In the genomic region with DNA sequence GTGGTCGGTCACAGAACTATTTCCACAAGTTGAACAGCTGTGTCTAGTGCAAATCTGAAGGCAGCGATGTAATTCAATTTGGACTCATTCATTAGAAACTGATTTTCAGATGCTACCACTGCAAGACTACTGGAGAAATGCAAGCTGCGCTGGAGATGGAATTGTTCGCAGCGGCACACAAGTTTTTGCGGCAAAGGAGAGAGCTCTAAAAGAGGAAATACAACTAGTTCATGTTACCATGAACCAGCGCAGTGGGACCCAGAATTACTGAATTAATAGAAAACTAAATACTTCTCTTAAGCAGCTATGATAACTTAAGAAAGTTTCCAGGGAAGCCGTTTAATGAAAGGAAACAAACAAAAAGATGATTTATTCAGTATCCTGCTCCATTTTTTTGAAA, we compare ENCODE assay signal across 8 cellular contexts. TPM values are rescaled to one million over a fixed set of nuclear protein-coding genes. Genes with fewer than 3 reads are reported as not detected.
DNase-seq lines count a peak whose midpoint lies in the region; ATAC-seq and TF ChIP-seq lines count a peak whose summit lies in the region.

No MANE protein-coding gene starts in this region.

- peaks cover 6 to 14% of the 10 kb centered on the region in 2 donors for H3K36me3 Mint-ChIP-seq in activated T-cell treated with anti-CD3 and anti-CD28 coated beads, Interleukin-2, amount 50 U/mL, for 72 hours (ENCODE audit: insufficient read depth in 2 of 2)
- peaks cover 30% of the 10 kb centered on the region for H3K36me3 Mint-ChIP-seq in activated CD8-positive, alpha-beta T cell treated with anti-CD3 and anti-CD28 coated beads, Interleukin-2, amount 10 ng/mL, durations not matched to agents 7 days and 5 days (ENCODE audit: low read depth)

- H3K27ac ChIP-seq in tibial nerve: no peak overlapping the region

- TF ChIP-seq CTCF in kidney epithelial cell (IDR thresholded peaks at IDR 0.05; ENCODE audit: insufficient read depth, low read length, poor library complexity, severe bottlenecking) (no peak), tibial nerve (IDR thresholded peaks at IDR 0.05) (no peak)

- H3K4me3 ChIP-seq in kidney epithelial cell (ENCODE audit: low read depth, low read length) (peak overlapping the region; percentile 89), tibial nerve (peak overlapping the region in 3 of 4 donors; percentile 79 to 91 (median 84))

- peaks cover 0 to 59% (median 49%) of the 10 kb centered on the region in 4 donors for H3K4me1 ChIP-seq in tibial nerve

- POLR2A ChIA-PET in activated CD8-positive, alpha-beta T cell treated with anti-CD3 and anti-CD28 coated beads, Interleukin-2, amount 10 ng/mL, durations not matched to agents 7 days and 5 days (lab: Charles Lee): interaction anchor here (0.7 to 1.1 kb wide), 2 partner anchors 42 to 84 kb away, joined by 3 to 4 read pairs; no protein-coding TSS in a partner anchor

- TF ChIP-seq EP300 in tibial nerve (IDR thresholded peaks at IDR 0.05): no peak

- no peaks in the 10 kb centered on the region for H3K9me3 Mint-ChIP-seq in activated T-cell treated with anti-CD3 and anti-CD28 coated beads, Interleukin-2, amount 50 U/mL, for 72 hours
- H3K9me3 Mint-ChIP-seq in activated CD8-positive, alpha-beta T cell treated with anti-CD3 and anti-CD28 coated beads, Interleukin-2, amount 10 ng/mL, durations not matched to agents 7 days and 5 days (ENCODE audit: insufficient read depth): no peaks in the 10 kb centered on the region

- H3K4me3 Mint-ChIP-seq in activated T-cell treated with anti-CD3 and anti-CD28 coated beads, Interleukin-2, amount 50 U/mL, for 72 hours: peak overlapping the region; percentile 90
- H3K4me3 Mint-ChIP-seq in activated CD8-positive, alpha-beta T cell treated with anti-CD3 and anti-CD28 coated beads, Interleukin-2, amount 10 ng/mL, durations not matched to agents 7 days and 5 days: peak overlapping the region; percentile 89

- CTCF ChIA-PET in activated CD8-positive, alpha-beta T cell treated with anti-CD3 and anti-CD28 coated beads, Interleukin-2, amount 10 ng/mL, durations not matched to agents 7 days and 5 days (lab: Charles Lee): interaction anchor here (0.7 to 4.0 kb wide), 10 partner anchors 11 to 375 kb away, joined by 3 to 18 read pairs (median 3); no protein-coding TSS in a partner anchor

- no peak for ATAC-seq in activated T-cell treated with anti-CD3 and anti-CD28 coated beads, Interleukin-2, amount 50 U/mL, for 72 hours (replicated peaks in 1 of 2)
- ATAC-seq in activated CD8-positive, alpha-beta T cell treated with anti-CD3 and anti-CD28 coated beads, Interleukin-2, amount 10 ng/mL, durations not matched to agents 7 days and 5 days: no peak

- H3K27ac Mint-ChIP-seq in activated T-cell treated with anti-CD3 and anti-CD28 coated beads, Interleukin-2, amount 50 U/mL, for 72 hours: peak overlapping the region; percentile 76
- peak overlapping the region; percentile 89 for H3K27ac Mint-ChIP-seq in activated CD8-positive, alpha-beta T cell treated with anti-CD3 and anti-CD28 coated beads, Interleukin-2, amount 10 ng/mL, durations not matched to agents 7 days and 5 days

- no peaks in the 10 kb centered on the region for H3K36me3 ChIP-seq in kidney epithelial cell (ENCODE audit: control insufficient read depth, insufficient read depth, low read length)
- H3K36me3 ChIP-seq in tibial nerve: no peaks in the 10 kb centered on the region

- H3K27me3 ChIP-seq in kidney epithelial cell (ENCODE audit: control insufficient read depth, insufficient read depth, low read length) (no peaks in the 10 kb centered on the region), tibial nerve (no peaks in the 10 kb centered on the region)

- no peak for DNase-seq in activated T-cell treated with anti-CD3 and anti-CD28 coated beads, Interleukin-2, amount 50 U/mL, for 72 hours
- no peak for DNase-seq in activated T-cell treated with anti-CD3 and anti-CD28 coated beads, Interleukin-2, amount 50 U/mL, for 1 hour
- no peak for DNase-seq in activated CD8-positive, alpha-beta T cell treated with anti-CD3 and anti-CD28 coated beads, Interleukin-2, amount 10 ng/mL, durations not matched to agents 7 days and 5 days
- DNase-seq in kidney epithelial cell (ENCODE audit: low read depth) (no peak), tibial nerve (ENCODE audit: low spot score in 2 of 2) (no peak), mesenteric fat pad (ENCODE audit: low spot score) (no peak), NCI-H2171 treated with DMSO at 0.1 percent for 48 hours (lab: John Stamatoyannopoulos, UW) (no peak), A172 (ENCODE audit: low spot score) (no peak)

- peaks cover 56% of the 10 kb centered on the region for H3K4me1 Mint-ChIP-seq in activated T-cell treated with anti-CD3 and anti-CD28 coated beads, Interleukin-2, amount 50 U/mL, for 72 hours (ENCODE audit: low read depth)
- H3K4me1 Mint-ChIP-seq in activated CD8-positive, alpha-beta T cell treated with anti-CD3 and anti-CD28 coated beads, Interleukin-2, amount 10 ng/mL, durations not matched to agents 7 days and 5 days (ENCODE audit: low read depth): peaks cover 49% of the 10 kb centered on the region

- peaks cover 15% of the 10 kb centered on the region for H3K27me3 Mint-ChIP-seq in activated T-cell treated with anti-CD3 and anti-CD28 coated beads, Interleukin-2, amount 50 U/mL, for 72 hours (ENCODE audit: low read depth)
- peaks cover 4% of the 10 kb centered on the region for H3K27me3 Mint-ChIP-seq in activated CD8-positive, alpha-beta T cell treated with anti-CD3 and anti-CD28 coated beads, Interleukin-2, amount 10 ng/mL, durations not matched to agents 7 days and 5 days (ENCODE audit: low read depth)

- no peak for TF ChIP-seq POLR2A in tibial nerve (IDR thresholded peaks at IDR 0.05)

- H3K9me3 ChIP-seq in tibial nerve: no peaks in the 10 kb centered on the region

- 5 to 11% methylated on average over 8 of the region's 8 CpGs for WGBS in tibial nerve, 2 donors

RNA-seq across cellular contexts. Expression of gene CREBBP, which starts 1.9 kb away (rescaled TPM):
- total RNA-seq in activated T-cell treated with anti-CD3 and anti-CD28 coated beads, Interleukin-2, amount 50 U/mL, for 72 hours: 10 to 100 TPM; 57.1 to 63.1 TPM
- total RNA-seq in activated CD8-positive, alpha-beta T cell treated with anti-CD3 and anti-CD28 coated beads, Interleukin-2, amount 10 ng/mL, durations not matched to agents 7 days and 5 days: 10 to 100 TPM; 51.8 to 55.8 TPM
- total RNA-seq in kidney epithelial cell (31.4 and 33.2 TPM in 2 replicates), tibial nerve (100 to 1,000 TPM in 1 of 4 donors, 10 to 100 TPM in 3; 67.1 to 106 (median 91.0) TPM), mesenteric fat pad (67.0 TPM)
- total RNA-seq in A172 (2014; rRNA removed; shearing (Covaris generic)): 11.2 and 15.1 TPM in 2 replicates
